Comparison of ENCODE assay signal across 8 cellular contexts in genomic region chr1:219567341-219567947, GRCh38. TPM values are rescaled to one million over a fixed set of nuclear protein-coding genes. Genes with fewer than 3 reads are reported as not detected.
DNase-seq lines count a peak whose midpoint lies in the region; ATAC-seq, FAIRE-seq and TF ChIP-seq lines count a peak whose summit lies in the region.

No MANE protein-coding gene starts in this region.

- CTCF ChIA-PET in GM10248 (lab: Yijun Ruan, JAX): interaction anchor here (0.6 to 3.9 kb wide), 41 partner anchors 11 to 1268 kb away, joined by 3 to 65 read pairs (median 3); no protein-coding TSS in a partner anchor

- POLR2A ChIA-PET in GM10248 (lab: Yijun Ruan, JAX): interaction anchor here (0.6 kb wide), 1 partner anchor 326 kb away, joined by 3 read pairs; no protein-coding TSS in a partner anchor

- peaks cover 1% of the 10 kb centered on the region for H3K27me3 ChIP-seq in bronchial epithelial cell (ENCODE audit: control insufficient read depth, insufficient read depth, low read length)

- H3K36me3 ChIP-seq in bronchial epithelial cell (ENCODE audit: control insufficient read depth, insufficient read depth, low read length): no peaks in the 10 kb centered on the region

- FAIRE-seq in bronchial epithelial cell (lab: Jason Lieb, UNC): no peak

- H3K4me3 ChIP-seq in bronchial epithelial cell (ENCODE audit: low read depth, low read length): no peak overlapping the region

- DNase-seq in GM10248 (ENCODE audit: extremely low spot score): no peak
- DNase-seq in NCI-H2171 treated with DMSO at 0.1 percent for 48 hours (lab: John Stamatoyannopoulos, UW): peak; percentile 26
- peak; percentile 48 for DNase-seq in bronchial epithelial cell (ENCODE audit: low read depth)
- DNase-seq in middle frontal gyrus (ENCODE audit: extremely low spot score, low spot score): peak; percentile 22
- DNase-seq in NCI-H187 treated with DMSO at 0.1 percent for 48 hours (lab: John Stamatoyannopoulos, UW): no peak
- no peak for DNase-seq in iPS-NIHi11 (ENCODE audit: low spot score)
- DNase-seq in activated T-cell treated with anti-CD3 and anti-CD28 coated beads, Interleukin-2, amount 50 U/mL, for 1 hour: no peak

- TF ChIP-seq CTCF in GM10248 (IDR thresholded peaks at IDR 0.05; ENCODE audit: control extremely low read depth, extremely low read depth, low read depth, missing control alignments) (peak; percentile 61), bronchial epithelial cell (IDR thresholded peaks at IDR 0.05; ENCODE audit: insufficient read depth, low read length, severe bottlenecking) (peak; percentile 44)

- peak; percentile 58 for ATAC-seq in HG02588 (IDR thresholded peaks at IDR 0.05; ENCODE audit: unreplicated experiment)

RNA-seq across cellular contexts. Expression of gene ZC3H11B, which starts 45.5 kb away (rescaled TPM):
- total RNA-seq in bronchial epithelial cell: not detected in 2 replicates

Comparison
In these comparisons a context has a peak if more than half of its experiments do, and no peak if none do; other contexts are left out.
1. DNase-seq: peak in NCI-H2171 treated with DMSO at 0.1 percent for 48 hours (single experiment), bronchial epithelial cell (single experiment) and middle frontal gyrus (single experiment); none in GM10248 (single experiment), NCI-H187 treated with DMSO at 0.1 percent for 48 hours (single experiment), iPS-NIHi11 (single experiment) and activated T-cell treated with anti-CD3 and anti-CD28 coated beads, Interleukin-2, amount 50 U/mL, for 1 hour (single experiment).